Comparison of ENCODE assay signal across 2 cellular contexts in the genomic region with DNA sequence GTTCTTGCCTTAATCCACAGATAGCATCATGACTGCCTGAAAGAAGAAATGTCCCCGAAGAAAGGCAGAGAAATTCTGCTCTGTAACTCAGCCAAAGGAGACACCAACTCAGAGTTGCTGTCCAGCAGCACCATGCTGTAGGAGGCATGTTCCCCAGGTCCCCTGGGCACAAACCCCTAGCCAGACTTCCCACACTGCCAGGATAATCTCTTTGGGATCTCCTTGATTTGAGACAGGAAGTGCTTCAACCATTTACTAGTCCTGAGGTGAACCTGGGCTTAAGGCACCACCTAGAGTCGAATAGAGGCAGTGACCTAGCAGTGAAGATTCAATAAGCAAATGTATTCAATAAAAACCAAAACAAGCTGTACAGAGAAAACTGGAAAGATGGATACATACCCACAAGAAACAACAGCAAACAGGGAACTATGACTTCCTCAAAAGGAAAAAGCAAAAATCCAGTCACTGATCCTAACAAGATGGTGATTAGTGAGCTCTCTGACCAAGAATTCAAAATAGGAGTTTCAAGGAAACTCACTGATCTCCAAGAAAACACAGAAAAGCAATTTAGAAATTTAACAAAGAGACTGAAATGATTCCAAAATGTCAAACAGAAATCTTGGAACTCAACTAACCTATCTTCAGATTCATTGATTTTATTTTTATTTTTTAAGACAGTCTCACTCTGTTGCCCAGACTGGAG.
TF ChIP-seq lines count a peak whose summit lies in the region.

No MANE protein-coding gene starts in this region.

TF ChIP-seq in Ishikawa, 13 proteins besides CTCF, POLR2A, EP300 and RAD21:
- TF ChIP-seq, protein P1, sequence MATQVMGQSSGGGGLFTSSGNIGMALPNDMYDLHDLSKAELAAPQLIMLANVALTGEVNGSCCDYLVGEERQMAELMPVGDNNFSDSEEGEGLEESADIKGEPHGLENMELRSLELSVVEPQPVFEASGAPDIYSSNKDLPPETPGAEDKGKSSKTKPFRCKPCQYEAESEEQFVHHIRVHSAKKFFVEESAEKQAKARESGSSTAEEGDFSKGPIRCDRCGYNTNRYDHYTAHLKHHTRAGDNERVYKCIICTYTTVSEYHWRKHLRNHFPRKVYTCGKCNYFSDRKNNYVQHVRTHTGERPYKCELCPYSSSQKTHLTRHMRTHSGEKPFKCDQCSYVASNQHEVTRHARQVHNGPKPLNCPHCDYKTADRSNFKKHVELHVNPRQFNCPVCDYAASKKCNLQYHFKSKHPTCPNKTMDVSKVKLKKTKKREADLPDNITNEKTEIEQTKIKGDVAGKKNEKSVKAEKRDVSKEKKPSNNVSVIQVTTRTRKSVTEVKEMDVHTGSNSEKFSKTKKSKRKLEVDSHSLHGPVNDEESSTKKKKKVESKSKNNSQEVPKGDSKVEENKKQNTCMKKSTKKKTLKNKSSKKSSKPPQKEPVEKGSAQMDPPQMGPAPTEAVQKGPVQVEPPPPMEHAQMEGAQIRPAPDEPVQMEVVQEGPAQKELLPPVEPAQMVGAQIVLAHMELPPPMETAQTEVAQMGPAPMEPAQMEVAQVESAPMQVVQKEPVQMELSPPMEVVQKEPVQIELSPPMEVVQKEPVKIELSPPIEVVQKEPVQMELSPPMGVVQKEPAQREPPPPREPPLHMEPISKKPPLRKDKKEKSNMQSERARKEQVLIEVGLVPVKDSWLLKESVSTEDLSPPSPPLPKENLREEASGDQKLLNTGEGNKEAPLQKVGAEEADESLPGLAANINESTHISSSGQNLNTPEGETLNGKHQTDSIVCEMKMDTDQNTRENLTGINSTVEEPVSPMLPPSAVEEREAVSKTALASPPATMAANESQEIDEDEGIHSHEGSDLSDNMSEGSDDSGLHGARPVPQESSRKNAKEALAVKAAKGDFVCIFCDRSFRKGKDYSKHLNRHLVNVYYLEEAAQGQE (IDR thresholded peaks at IDR 0.05; ENCODE audit: low read depth): peak; percentile 77
- TF ChIP-seq USF1 (IDR thresholded peaks at IDR 0.05): no peak

TF ChIP-seq in K562, 482 proteins besides CTCF, POLR2A, EP300 and RAD21 (continues in another document):
- TF ChIP-seq RUNX1 (IDR thresholded peaks at IDR 0.05; ENCODE audit: low read depth) (no peak), GATAD2A (IDR thresholded peaks at IDR 0.05) (no peak), ETV1 (tag; conservative IDR thresholded peaks at IDR 0.05; ENCODE audit: low read depth) (peak; percentile 40; the same call in 1 of the 2 replicates), BRD4 (IDR thresholded peaks at IDR 0.05) (no peak), SREBF1 (IDR thresholded peaks at IDR 0.05; ENCODE audit: borderline replicate concordance, low read depth, low read length) (no peak), ILK (tag; IDR thresholded peaks at IDR 0.05; ENCODE audit: borderline replicate concordance, low read depth) (no peak), RBM25 (IDR thresholded peaks at IDR 0.05; ENCODE audit: low read depth, low read length, severe bottlenecking) (no peak), NFRKB (IDR thresholded peaks at IDR 0.05; ENCODE audit: low read depth) (no peak), SPI1 (IDR thresholded peaks at IDR 0.05; ENCODE audit: borderline replicate concordance, low read depth, low read length) (peak; percentile 65), CEBPG (CRISPR knock-in tag; IDR thresholded peaks at IDR 0.05) (no peak), CEBPG (tag; conservative IDR thresholded peaks at IDR 0.05 in 1 of 2, IDR thresholded peaks at IDR 0.05 in 1 of 2) (no peak), RFX7 (CRISPR knock-in tag; IDR thresholded peaks at IDR 0.05) (no peak), ZNF589 (CRISPR knock-in tag; IDR thresholded peaks at IDR 0.05; ENCODE audit: low read depth) (no peak), SETDB1 (IDR thresholded peaks at IDR 0.05; ENCODE audit: low read length) (no peak), ZNF436 (CRISPR knock-in tag; IDR thresholded peaks at IDR 0.05) (no peak), SAFB2 (IDR thresholded peaks at IDR 0.05; ENCODE audit: borderline replicate concordance, low read depth, low read length, severe bottlenecking) (no peak), ZNF232 (CRISPR knock-in tag; IDR thresholded peaks at IDR 0.05) (no peak), PYGO2 (tag; IDR thresholded peaks at IDR 0.05) (no peak), DEAF1 (CRISPR knock-in tag; IDR thresholded peaks at IDR 0.05) (peak; percentile 21; the same call in 1 of the 2 replicates), SMC3 (conservative IDR thresholded peaks at IDR 0.05; ENCODE audit: insufficient read depth, low read depth, low read length) (peak; percentile 21; the same call in 1 of the 2 replicates), CHAMP1 (IDR thresholded peaks at IDR 0.05) (no peak)
- TF ChIP-seq, protein P2, sequence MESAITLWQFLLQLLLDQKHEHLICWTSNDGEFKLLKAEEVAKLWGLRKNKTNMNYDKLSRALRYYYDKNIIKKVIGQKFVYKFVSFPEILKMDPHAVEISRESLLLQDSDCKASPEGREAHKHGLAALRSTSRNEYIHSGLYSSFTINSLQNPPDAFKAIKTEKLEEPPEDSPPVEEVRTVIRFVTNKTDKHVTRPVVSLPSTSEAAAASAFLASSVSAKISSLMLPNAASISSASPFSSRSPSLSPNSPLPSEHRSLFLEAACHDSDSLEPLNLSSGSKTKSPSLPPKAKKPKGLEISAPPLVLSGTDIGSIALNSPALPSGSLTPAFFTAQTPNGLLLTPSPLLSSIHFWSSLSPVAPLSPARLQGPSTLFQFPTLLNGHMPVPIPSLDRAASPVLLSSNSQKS (CRISPR knock-in tag; IDR thresholded peaks at IDR 0.05): no peak
- TF ChIP-seq, protein P3, sequence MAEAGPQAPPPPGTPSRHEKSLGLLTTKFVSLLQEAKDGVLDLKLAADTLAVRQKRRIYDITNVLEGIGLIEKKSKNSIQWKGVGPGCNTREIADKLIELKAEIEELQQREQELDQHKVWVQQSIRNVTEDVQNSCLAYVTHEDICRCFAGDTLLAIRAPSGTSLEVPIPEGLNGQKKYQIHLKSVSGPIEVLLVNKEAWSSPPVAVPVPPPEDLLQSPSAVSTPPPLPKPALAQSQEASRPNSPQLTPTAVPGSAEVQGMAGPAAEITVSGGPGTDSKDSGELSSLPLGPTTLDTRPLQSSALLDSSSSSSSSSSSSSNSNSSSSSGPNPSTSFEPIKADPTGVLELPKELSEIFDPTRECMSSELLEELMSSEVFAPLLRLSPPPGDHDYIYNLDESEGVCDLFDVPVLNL (CRISPR knock-in tag; IDR thresholded peaks at IDR 0.05; ENCODE audit: low read depth): no peak
- TF ChIP-seq, protein P4, sequence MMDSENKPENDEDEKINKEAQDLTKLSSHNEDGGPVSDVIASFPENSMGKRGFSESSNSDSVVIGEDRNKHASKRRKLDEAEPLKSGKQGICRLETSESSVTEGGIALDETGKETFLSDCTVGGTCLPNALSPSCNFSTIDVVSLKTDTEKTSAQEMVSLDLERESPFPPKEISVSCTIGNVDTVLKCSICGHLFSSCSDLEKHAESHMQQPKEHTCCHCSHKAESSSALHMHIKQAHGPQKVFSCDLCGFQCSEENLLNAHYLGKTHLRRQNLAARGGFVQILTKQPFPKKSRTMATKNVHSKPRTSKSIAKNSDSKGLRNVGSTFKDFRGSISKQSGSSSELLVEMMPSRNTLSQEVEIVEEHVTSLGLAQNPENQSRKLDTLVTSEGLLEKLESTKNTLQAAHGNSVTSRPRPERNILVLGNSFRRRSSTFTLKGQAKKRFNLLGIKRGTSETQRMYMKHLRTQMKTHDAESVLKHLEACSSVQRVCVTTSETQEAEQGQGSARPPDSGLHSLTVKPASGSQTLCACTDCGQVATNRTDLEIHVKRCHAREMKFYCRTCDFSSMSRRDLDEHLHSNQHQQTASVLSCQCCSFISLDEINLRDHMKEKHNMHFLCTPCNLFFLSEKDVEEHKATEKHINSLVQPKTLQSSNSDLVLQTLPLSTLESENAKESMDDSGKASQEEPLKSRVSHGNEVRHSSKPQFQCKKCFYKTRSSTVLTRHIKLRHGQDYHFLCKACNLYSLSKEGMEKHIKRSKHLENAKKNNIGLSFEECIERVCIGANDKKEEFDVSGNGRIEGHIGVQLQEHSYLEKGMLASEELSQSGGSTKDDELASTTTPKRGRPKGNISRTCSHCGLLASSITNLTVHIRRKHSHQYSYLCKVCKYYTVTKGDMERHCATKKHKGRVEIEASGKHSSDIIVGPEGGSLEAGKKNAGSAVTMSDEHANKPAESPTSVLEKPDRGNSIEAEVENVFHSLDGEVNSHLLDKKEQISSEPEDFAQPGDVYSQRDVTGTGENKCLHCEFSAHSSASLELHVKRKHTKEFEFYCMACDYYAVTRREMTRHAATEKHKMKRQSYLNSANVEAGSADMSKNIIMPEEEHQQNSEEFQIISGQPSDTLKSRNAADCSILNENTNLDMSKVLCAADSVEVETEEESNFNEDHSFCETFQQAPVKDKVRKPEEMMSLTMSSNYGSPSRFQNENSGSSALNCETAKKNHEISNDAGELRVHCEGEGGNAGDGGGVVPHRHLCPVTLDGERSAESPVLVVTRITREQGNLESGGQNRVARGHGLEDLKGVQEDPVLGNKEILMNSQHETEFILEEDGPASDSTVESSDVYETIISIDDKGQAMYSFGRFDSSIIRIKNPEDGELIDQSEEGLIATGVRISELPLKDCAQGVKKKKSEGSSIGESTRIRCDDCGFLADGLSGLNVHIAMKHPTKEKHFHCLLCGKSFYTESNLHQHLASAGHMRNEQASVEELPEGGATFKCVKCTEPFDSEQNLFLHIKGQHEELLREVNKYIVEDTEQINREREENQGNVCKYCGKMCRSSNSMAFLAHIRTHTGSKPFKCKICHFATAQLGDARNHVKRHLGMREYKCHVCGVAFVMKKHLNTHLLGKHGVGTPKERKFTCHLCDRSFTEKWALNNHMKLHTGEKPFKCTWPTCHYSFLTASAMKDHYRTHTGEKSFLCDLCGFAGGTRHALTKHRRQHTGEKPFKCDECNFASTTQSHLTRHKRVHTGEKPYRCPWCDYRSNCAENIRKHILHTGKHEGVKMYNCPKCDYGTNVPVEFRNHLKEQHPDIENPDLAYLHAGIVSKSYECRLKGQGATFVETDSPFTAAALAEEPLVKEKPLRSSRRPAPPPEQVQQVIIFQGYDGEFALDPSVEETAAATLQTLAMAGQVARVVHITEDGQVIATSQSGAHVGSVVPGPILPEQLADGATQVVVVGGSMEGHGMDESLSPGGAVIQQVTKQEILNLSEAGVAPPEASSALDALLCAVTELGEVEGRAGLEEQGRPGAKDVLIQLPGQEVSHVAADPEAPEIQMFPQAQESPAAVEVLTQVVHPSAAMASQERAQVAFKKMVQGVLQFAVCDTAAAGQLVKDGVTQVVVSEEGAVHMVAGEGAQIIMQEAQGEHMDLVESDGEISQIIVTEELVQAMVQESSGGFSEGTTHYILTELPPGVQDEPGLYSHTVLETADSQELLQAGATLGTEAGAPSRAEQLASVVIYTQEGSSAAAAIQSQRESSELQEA (IDR thresholded peaks at IDR 0.05; ENCODE audit: low read depth): no peak
- TF ChIP-seq, protein P5, sequence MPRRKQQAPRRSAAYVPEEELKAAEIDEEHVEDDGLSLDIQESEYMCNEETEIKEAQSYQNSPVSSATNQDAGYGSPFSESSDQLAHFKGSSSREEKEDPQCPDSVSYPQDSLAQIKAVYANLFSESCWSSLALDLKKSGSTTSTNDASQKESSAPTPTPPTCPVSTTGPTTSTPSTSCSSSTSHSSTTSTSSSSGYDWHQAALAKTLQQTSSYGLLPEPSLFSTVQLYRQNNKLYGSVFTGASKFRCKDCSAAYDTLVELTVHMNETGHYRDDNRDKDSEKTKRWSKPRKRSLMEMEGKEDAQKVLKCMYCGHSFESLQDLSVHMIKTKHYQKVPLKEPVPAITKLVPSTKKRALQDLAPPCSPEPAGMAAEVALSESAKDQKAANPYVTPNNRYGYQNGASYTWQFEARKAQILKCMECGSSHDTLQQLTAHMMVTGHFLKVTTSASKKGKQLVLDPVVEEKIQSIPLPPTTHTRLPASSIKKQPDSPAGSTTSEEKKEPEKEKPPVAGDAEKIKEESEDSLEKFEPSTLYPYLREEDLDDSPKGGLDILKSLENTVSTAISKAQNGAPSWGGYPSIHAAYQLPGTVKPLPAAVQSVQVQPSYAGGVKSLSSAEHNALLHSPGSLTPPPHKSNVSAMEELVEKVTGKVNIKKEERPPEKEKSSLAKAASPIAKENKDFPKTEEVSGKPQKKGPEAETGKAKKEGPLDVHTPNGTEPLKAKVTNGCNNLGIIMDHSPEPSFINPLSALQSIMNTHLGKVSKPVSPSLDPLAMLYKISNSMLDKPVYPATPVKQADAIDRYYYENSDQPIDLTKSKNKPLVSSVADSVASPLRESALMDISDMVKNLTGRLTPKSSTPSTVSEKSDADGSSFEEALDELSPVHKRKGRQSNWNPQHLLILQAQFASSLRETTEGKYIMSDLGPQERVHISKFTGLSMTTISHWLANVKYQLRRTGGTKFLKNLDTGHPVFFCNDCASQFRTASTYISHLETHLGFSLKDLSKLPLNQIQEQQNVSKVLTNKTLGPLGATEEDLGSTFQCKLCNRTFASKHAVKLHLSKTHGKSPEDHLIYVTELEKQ (CRISPR knock-in tag; IDR thresholded peaks at IDR 0.05): no peak
- TF ChIP-seq, protein P6, sequence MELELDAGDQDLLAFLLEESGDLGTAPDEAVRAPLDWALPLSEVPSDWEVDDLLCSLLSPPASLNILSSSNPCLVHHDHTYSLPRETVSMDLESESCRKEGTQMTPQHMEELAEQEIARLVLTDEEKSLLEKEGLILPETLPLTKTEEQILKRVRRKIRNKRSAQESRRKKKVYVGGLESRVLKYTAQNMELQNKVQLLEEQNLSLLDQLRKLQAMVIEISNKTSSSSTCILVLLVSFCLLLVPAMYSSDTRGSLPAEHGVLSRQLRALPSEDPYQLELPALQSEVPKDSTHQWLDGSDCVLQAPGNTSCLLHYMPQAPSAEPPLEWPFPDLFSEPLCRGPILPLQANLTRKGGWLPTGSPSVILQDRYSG (tag; conservative IDR thresholded peaks at IDR 0.05; ENCODE audit: low read depth): no peak
